35 cellular contexts compared by ENCODE assay signal in the genomic region with DNA sequence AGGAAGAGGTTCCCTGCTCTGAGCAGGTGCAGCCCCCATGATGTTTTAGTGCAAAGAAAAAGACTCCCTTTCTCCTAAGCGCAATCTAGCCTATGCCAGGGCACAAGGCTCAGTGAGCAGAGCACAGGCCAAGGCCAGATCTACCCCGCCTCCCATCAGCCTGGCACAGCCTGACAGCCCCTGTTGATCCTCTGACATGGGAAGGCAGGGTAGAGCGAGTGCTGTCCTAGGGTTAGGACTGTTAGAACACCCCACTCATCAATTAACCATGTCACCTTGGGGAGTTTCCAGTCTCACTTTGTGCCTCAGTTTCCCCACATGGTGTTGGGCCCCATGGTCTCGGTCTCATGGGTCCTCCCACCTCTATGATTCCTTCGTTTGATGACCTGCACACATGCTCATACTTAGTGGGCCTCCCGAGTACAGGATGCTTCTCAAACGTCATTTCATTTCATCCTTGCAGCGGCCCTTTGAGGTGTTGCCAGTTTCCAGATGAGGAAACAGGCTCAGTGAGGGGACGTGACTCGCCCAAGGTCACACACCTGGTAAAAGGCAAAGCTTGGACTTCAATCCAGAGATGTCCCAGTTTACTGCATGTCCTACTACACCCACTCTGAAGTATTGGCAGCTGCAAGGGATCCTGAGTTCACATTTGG.
"Had no signal": no experiment of that assay in that cellular context is flagged by ENCODE, and none has a peak within 500 bp of the region (broad histone marks: within the 10 kb centered on the region; RNA-seq: fewer than 3 reads in every experiment).

No MANE protein-coding gene starts in this region.

- H3K4me3 ChIP-seq: cardiac muscle cell, MG63, Peyer's patch had no signal

- ATAC-seq: activated CD8-positive, alpha-beta memory T cell treated with anti-CD3 and anti-CD28 coated beads, Interleukin-2, amount 10 ng/mL, durations not matched to agents 7 days and 5 days; activated naive CD8-positive, alpha-beta T cell treated with anti-CD3 and anti-CD28 coated beads, Interleukin-2, amount 50 U/mL, for 24 hours; PC-3 had no signal

- H3K27me3 ChIP-seq: brain microvascular endothelial cell, cardiac muscle cell, MG63, Peyer's patch had no signal

- H3K36me3 ChIP-seq: brain microvascular endothelial cell, cardiac muscle cell, Peyer's patch had no signal

- H3K4me1 ChIP-seq: Peyer's patch had no signal

- H3K36me3 Mint-ChIP-seq: activated CD8-positive, alpha-beta memory T cell treated with anti-CD3 and anti-CD28 coated beads, Interleukin-2, amount 10 ng/mL, durations not matched to agents 7 days and 5 days; activated naive CD4-positive, alpha-beta T cell treated with anti-CD3 and anti-CD28 coated beads, Interleukin-2, amount 10 ng/mL, durations not matched to agents 7 days and 5 days; activated naive CD8-positive, alpha-beta T cell had no signal

- H3K27ac ChIP-seq: brain microvascular endothelial cell, cardiac muscle cell, Peyer's patch, RWPE1, VCaP had no signal

- H3K9me3 Mint-ChIP-seq: activated CD4-positive, alpha-beta memory T cell treated with anti-CD3 and anti-CD28 coated beads, Interleukin-2, amount 10 ng/mL, durations not matched to agents 7 days and 5 days; activated naive CD4-positive, alpha-beta T cell treated with anti-CD3 and anti-CD28 coated beads, Interleukin-2, amount 10 ng/mL, durations not matched to agents 7 days and 5 days; activated naive CD8-positive, alpha-beta T cell treated with anti-CD3 and anti-CD28 coated beads, Interleukin-2, amount 50 U/mL, for 24 hours had no signal

- H3K4me1 Mint-ChIP-seq: activated CD4-positive, alpha-beta memory T cell treated with anti-CD3 and anti-CD28 coated beads, Interleukin-2, amount 10 ng/mL, durations not matched to agents 7 days and 5 days; activated CD8-positive, alpha-beta memory T cell treated with anti-CD3 and anti-CD28 coated beads, Interleukin-2, amount 10 ng/mL, durations not matched to agents 7 days and 5 days; activated naive CD4-positive, alpha-beta T cell treated with anti-CD3 and anti-CD28 coated beads, Interleukin-2, amount 10 ng/mL, durations not matched to agents 7 days and 5 days; activated naive CD8-positive, alpha-beta T cell treated with anti-CD3 and anti-CD28 coated beads, Interleukin-2, amount 50 U/mL, for 24 hours had no signal

- H3K9me3 ChIP-seq: MG63, Peyer's patch had no signal

- H3K4me3 Mint-ChIP-seq: activated CD4-positive, alpha-beta memory T cell treated with anti-CD3 and anti-CD28 coated beads, Interleukin-2, amount 10 ng/mL, durations not matched to agents 7 days and 5 days; activated CD8-positive, alpha-beta memory T cell treated with anti-CD3 and anti-CD28 coated beads, Interleukin-2, amount 10 ng/mL, durations not matched to agents 7 days and 5 days; activated naive CD4-positive, alpha-beta T cell treated with anti-CD3 and anti-CD28 coated beads, Interleukin-2, amount 10 ng/mL, durations not matched to agents 7 days and 5 days; activated naive CD8-positive, alpha-beta T cell; activated naive CD8-positive, alpha-beta T cell treated with anti-CD3 and anti-CD28 coated beads, Interleukin-2, amount 50 U/mL, for 24 hours had no signal

- DNase-seq: activated CD4-positive, alpha-beta memory T cell treated with anti-CD3 and anti-CD28 coated beads, Interleukin-2, amount 10 ng/mL, durations not matched to agents 7 days and 5 days; activated CD4-positive, alpha-beta T cell treated with anti-CD3 and anti-CD28 coated beads for 1 hour; activated CD4-positive, alpha-beta T cell treated with anti-CD3 and anti-CD28 coated beads for 48 hours; activated CD4-positive, CD25-positive, alpha-beta regulatory T cell; activated CD8-positive, alpha-beta memory T cell treated with anti-CD3 and anti-CD28 coated beads for 24 hours; activated CD8-positive, alpha-beta memory T cell treated with anti-CD3 and anti-CD28 coated beads, Interleukin-2, amount 10 ng/mL, durations not matched to agents 7 days and 5 days; activated CD8-positive, alpha-beta memory T cell treated with anti-CD3 and anti-CD28 coated beads, Interleukin-2, amount 50 U/mL, for 48 hours; activated effector memory CD4-positive, alpha-beta T cell treated with Interleukin-2 at 50 U/mL for 16 hours; activated naive CD4-positive, alpha-beta T cell treated with anti-CD3 and anti-CD28 coated beads, Interleukin-2, amount 10 ng/mL, durations not matched to agents 7 days and 5 days; activated naive CD8-positive, alpha-beta T cell treated with anti-CD3 and anti-CD28 coated beads, Interleukin-2, amount 50 U/mL, for 24 hours; activated T-cell treated with anti-CD3 and anti-CD28 coated beads, Interleukin-2, amount 50 U/mL, for 48 hours; anterior cingulate cortex; brain microvascular endothelial cell; Kasumi-1; KG1; MG63; NCI-H1048; NCI-H1105 treated with DMSO at 0.1 percent for 48 hours; NCI-H1436; NCI-H1694; NCI-H1930; NCI-H2081 treated with DMSO at 0.1 percent for 48 hours; NCI-H345; NCI-H524 treated with DMSO at 0.1 percent for 48 hours; PC-3; Peyer's patch; Right ventricle myocardium superior; SW 1271; T-helper 1 cell; T-helper 2 cell; T-helper 9 cell had no signal

- H3K27ac Mint-ChIP-seq: activated CD4-positive, alpha-beta memory T cell treated with anti-CD3 and anti-CD28 coated beads, Interleukin-2, amount 10 ng/mL, durations not matched to agents 7 days and 5 days; activated CD8-positive, alpha-beta memory T cell treated with anti-CD3 and anti-CD28 coated beads, Interleukin-2, amount 10 ng/mL, durations not matched to agents 7 days and 5 days; activated naive CD4-positive, alpha-beta T cell treated with anti-CD3 and anti-CD28 coated beads, Interleukin-2, amount 10 ng/mL, durations not matched to agents 7 days and 5 days; activated naive CD8-positive, alpha-beta T cell; activated naive CD8-positive, alpha-beta T cell treated with anti-CD3 and anti-CD28 coated beads, Interleukin-2, amount 50 U/mL, for 24 hours had no signal

- H3K27me3 Mint-ChIP-seq: activated CD4-positive, alpha-beta memory T cell treated with anti-CD3 and anti-CD28 coated beads, Interleukin-2, amount 10 ng/mL, durations not matched to agents 7 days and 5 days; activated CD8-positive, alpha-beta memory T cell treated with anti-CD3 and anti-CD28 coated beads, Interleukin-2, amount 10 ng/mL, durations not matched to agents 7 days and 5 days; activated naive CD8-positive, alpha-beta T cell; activated naive CD8-positive, alpha-beta T cell treated with anti-CD3 and anti-CD28 coated beads, Interleukin-2, amount 50 U/mL, for 24 hours had no signal
